2 cellular contexts compared by ENCODE assay signal in genomic region chr3:196621581-196621980, GRCh38.
TF ChIP-seq lines count a peak whose summit lies in the region.

No MANE protein-coding gene starts in this region.

TF ChIP-seq in GM23338, 12 proteins besides CTCF, POLR2A, EP300 and RAD21:
- TF ChIP-seq EZH2phosphoT487 (IDR thresholded peaks at IDR 0.05; ENCODE audit: unreplicated experiment): no peak
- TF ChIP-seq POLR2AphosphoS5 (IDR thresholded peaks at IDR 0.05; ENCODE audit: low read depth): no peak
- no peak for TF ChIP-seq EZH2 (IDR thresholded peaks at IDR 0.05; ENCODE audit: low read depth, unreplicated experiment)

TF ChIP-seq in H1, 55 proteins besides CTCF, POLR2A, EP300 and RAD21:
- TF ChIP-seq KDM1A (IDR thresholded peaks at IDR 0.05; ENCODE audit: borderline replicate concordance, low read length): no peak
- TF ChIP-seq SIRT6 (IDR thresholded peaks at IDR 0.05; ENCODE audit: low read length): no peak
- no peak for TF ChIP-seq GABPA (IDR thresholded peaks at IDR 0.05; ENCODE audit: borderline replicate concordance, insufficient read depth, low read length)
- TF ChIP-seq PHF8 (conservative IDR thresholded peaks at IDR 0.05; ENCODE audit: low read depth, low read length): no peak
- no peak for TF ChIP-seq CTBP2 (IDR thresholded peaks at IDR 0.05; ENCODE audit: borderline replicate concordance, insufficient read depth, insufficient read length, low read length)
- no peak for TF ChIP-seq TCF12 (IDR thresholded peaks at IDR 0.05; ENCODE audit: low read depth, low read length)
- no peak for TF ChIP-seq HDAC2 (IDR thresholded peaks at IDR 0.05; ENCODE audit: borderline replicate concordance in 1 of 2, low read depth in 2 of 2, low read length in 2 of 2)
- no peak for TF ChIP-seq JUN (IDR thresholded peaks at IDR 0.05; ENCODE audit: low read depth, low read length)
- no peak for TF ChIP-seq GTF2F1 (IDR thresholded peaks at IDR 0.05; ENCODE audit: borderline replicate concordance, low read depth, low read length)
- no peak for TF ChIP-seq POU5F1 (IDR thresholded peaks at IDR 0.05; ENCODE audit: low read depth, low read length)
- TF ChIP-seq SP1 (IDR thresholded peaks at IDR 0.05; ENCODE audit: low read depth, low read length): no peak
- TF ChIP-seq SP2 (IDR thresholded peaks at IDR 0.05; ENCODE audit: low read length): no peak
- no peak for TF ChIP-seq RXRA (IDR thresholded peaks at IDR 0.05; ENCODE audit: insufficient read depth, low read depth, low read length)
- no peak for TF ChIP-seq ATF3 (IDR thresholded peaks at IDR 0.05; ENCODE audit: insufficient read depth, low read depth, low read length)
TF ChIP-seq in H1: peak in this region for 0.
